19 cellular contexts compared by ENCODE assay signal in the genomic region with DNA sequence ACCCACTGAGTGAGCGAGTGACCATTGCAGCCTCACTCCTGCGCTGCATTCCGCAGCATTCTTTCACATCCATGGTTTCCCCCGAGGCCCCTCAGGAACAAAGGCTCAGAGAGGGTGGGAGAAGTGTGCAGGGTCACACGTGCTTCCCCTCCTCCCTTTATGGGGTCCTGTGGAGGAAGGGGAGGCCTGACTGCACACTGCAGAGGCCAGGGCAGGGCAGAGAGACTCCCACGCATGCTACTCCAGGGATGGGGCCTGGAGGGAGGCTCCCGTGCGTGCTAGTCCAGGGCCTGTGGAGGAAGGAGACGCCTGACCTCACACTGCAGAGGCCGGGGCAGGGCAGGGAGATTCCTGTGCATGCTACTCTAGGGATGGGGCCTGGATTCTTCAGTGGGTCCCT.
"Had no signal": no experiment of that assay in that cellular context is flagged by ENCODE, and none has a peak within 500 bp of the region (broad histone marks: within the 10 kb centered on the region; RNA-seq: fewer than 3 reads in every experiment).

No MANE protein-coding gene starts in this region.

- H3K36me3 Mint-ChIP-seq: activated naive CD8-positive, alpha-beta T cell; brain; natural killer cell treated with Interleukin-12 subunit alpha and Interleukin-12 subunit beta and Interleukin-15 and Interleukin-18, amount 100 ng/mL, for 72 hours; WTC11 had no signal

- ATAC-seq: activated CD8-positive, alpha-beta T cell treated with anti-CD3 and anti-CD28 coated beads for 36 hours; heart right ventricle; left lobe of liver; natural killer cell treated with Interleukin-12 subunit alpha and Interleukin-12 subunit beta and Interleukin-15 and Interleukin-18, amount 100 ng/mL, for 72 hours had no signal

- H3K4me3 ChIP-seq: coronary artery, heart right ventricle, right atrium auricular region, skin epidermis, upper lobe of left lung had no signal

- H3K9me3 Mint-ChIP-seq: activated CD8-positive, alpha-beta T cell treated with anti-CD3 and anti-CD28 coated beads for 36 hours; natural killer cell treated with Interleukin-12 subunit alpha and Interleukin-12 subunit beta and Interleukin-15 and Interleukin-18, amount 100 ng/mL, for 72 hours; WTC11 had no signal

- H3K36me3 ChIP-seq: heart right ventricle, right atrium auricular region, upper lobe of left lung had no signal

- H3K9me3 ChIP-seq: heart right ventricle, right atrium auricular region, upper lobe of left lung had no signal

- H3K27me3 Mint-ChIP-seq: activated CD8-positive, alpha-beta T cell treated with anti-CD3 and anti-CD28 coated beads for 36 hours; activated naive CD8-positive, alpha-beta T cell; natural killer cell treated with Interleukin-12 subunit alpha and Interleukin-12 subunit beta and Interleukin-15 and Interleukin-18, amount 100 ng/mL, for 72 hours had no signal

- H3K27ac Mint-ChIP-seq: activated CD8-positive, alpha-beta T cell treated with anti-CD3 and anti-CD28 coated beads for 36 hours; activated naive CD8-positive, alpha-beta T cell; natural killer cell treated with Interleukin-12 subunit alpha and Interleukin-12 subunit beta and Interleukin-15 and Interleukin-18, amount 100 ng/mL, for 72 hours; WTC11 had no signal

- H3K4me3 Mint-ChIP-seq: activated CD8-positive, alpha-beta T cell treated with anti-CD3 and anti-CD28 coated beads for 36 hours; activated naive CD8-positive, alpha-beta T cell; natural killer cell treated with Interleukin-12 subunit alpha and Interleukin-12 subunit beta and Interleukin-15 and Interleukin-18, amount 100 ng/mL, for 72 hours; WTC11 had no signal

- DNase-seq: activated CD4-positive, alpha-beta T cell treated with anti-CD3 and anti-CD28 coated beads for 48 hours; activated CD8-positive, alpha-beta T cell treated with anti-CD3 and anti-CD28 coated beads for 36 hours; activated gamma-delta T cell treated with Interleukin-2 at 50 U/mL for 16 hours; central memory CD4-positive, alpha-beta T cell; effector CD8-positive, alpha-beta T cell; heart right ventricle; stimulated activated CD4-positive, alpha-beta T cell treated with anti-CD3 and anti-CD28 coated beads, Interleukin-4, amount 100 ng/mL, for 24 hours; stimulated activated naive CD4-positive, alpha-beta T cell; substantia nigra; SW 1271 had no signal

- H3K27me3 ChIP-seq: right atrium auricular region, upper lobe of left lung had no signal

- H3K27ac ChIP-seq: coronary artery, heart right ventricle, right atrium auricular region, skin epidermis, upper lobe of left lung had no signal
